22 cellular contexts compared by ENCODE assay signal in the genomic region with DNA sequence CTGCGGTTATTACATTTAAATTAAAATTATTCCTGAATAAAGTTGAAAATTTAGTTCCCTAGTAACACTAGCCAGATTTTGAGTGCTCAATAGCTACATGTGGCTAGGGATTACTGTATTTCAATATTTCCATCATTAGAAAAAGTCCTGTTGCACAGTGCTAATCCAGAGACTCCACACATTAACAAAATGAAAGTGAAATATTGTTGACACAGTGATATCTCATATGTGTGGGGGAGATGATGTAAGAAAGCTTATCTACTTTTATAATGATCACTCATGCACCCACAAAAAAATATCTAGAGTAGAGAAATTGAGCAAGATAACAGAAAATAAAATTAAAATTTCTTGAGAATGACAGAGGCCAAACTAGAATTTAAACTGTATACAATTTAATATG.
A peak's percentile ranks its signal among the peaks of the same experiment; 100 is the strongest.
DNase-seq lines count a peak whose midpoint lies in the region; ATAC-seq, FAIRE-seq and TF ChIP-seq lines count a peak whose summit lies in the region.
"Had no signal": no experiment of that assay in that cellular context is flagged by ENCODE, and none has a peak within 500 bp of the region (broad histone marks: within the 10 kb centered on the region; RNA-seq: fewer than 3 reads in every experiment).

No MANE protein-coding gene starts in this region.

- TF ChIP-seq POLR2A in GM12878 (IDR thresholded peaks at IDR 0.05; ENCODE audit: low read depth, low read length) = no peak

- POLR2A ChIA-PET in GM12878 (lab: Charles Lee) (interaction anchor here (1.4 kb wide), 2 partner anchors 8 to 32 kb away, joined by 3 to 4 read pairs; no protein-coding TSS in a partner anchor), OCI-LY7 (lab: Charles Lee) (no interaction called here)

- H3K4me2 ChIP-seq in DND-41 (ENCODE audit: insufficient read depth, low read length) = no peak overlapping the region
- H3K4me2 ChIP-seq in GM12878 (ENCODE audit: control insufficient read depth, insufficient read depth) = no peak overlapping the region
- no peak overlapping the region for H3K4me2 ChIP-seq in OCI-LY7 (ENCODE audit: low read length)
- H3K4me2 ChIP-seq: A549; BLaER1 treated with 17β-estradiol and CSF1 and Interleukin-3, amounts not matched to agents 10 nM and 100 nM had no signal

- H2AFZ ChIP-seq in DND-41 (ENCODE audit: low read depth, low read length) = no peak overlapping the region
- H2AFZ ChIP-seq in GM12878 (ENCODE audit: control insufficient read depth, low read depth, low read length) = no peak overlapping the region
- H2AFZ ChIP-seq in OCI-LY7 (ENCODE audit: low read length) = no peak overlapping the region

- 94% methylated on average over 1 of the region's 1 CpG for WGBS in GM12878 (ENCODE audit: insufficient coverage, insufficient replicate concordance, low lambda C conversion rate, missing lambda C conversion rate)

- H4K20me1 ChIP-seq in DND-41 (ENCODE audit: insufficient read depth, low read length) = no peaks in the 10 kb centered on the region
- no peaks in the 10 kb centered on the region for H4K20me1 ChIP-seq in GM12878 (ENCODE audit: control insufficient read depth, insufficient read depth)
- no peaks in the 10 kb centered on the region for H4K20me1 ChIP-seq in OCI-LY7 (ENCODE audit: insufficient read depth, low read length)
- H4K20me1 ChIP-seq: BLaER1 treated with 17β-estradiol and CSF1 and Interleukin-3, amounts not matched to agents 10 nM and 100 nM had no signal

- intact Hi-C loops in GM12878 (cut with micrococcal nuclease; ENCODE audit: unreplicated experiment) = no loop called here
- intact Hi-C loops in OCI-LY7 (cut with micrococcal nuclease; ENCODE audit: unreplicated experiment) = no loop called here

- H3K9me2 ChIP-seq in OCI-LY7 (ENCODE audit: insufficient read depth, low read length) = no peaks in the 10 kb centered on the region

- H3K9ac ChIP-seq in DND-41 (ENCODE audit: low read depth, low read length) (no peak overlapping the region), GM12878 (ENCODE audit: control insufficient read depth, insufficient read depth, low read length) (no peak overlapping the region)
- H3K9ac ChIP-seq: BLaER1 treated with 17β-estradiol and CSF1 and Interleukin-3, amounts not matched to agents 10 nM and 100 nM had no signal

- TF ChIP-seq EP300 in GM12878 (IDR thresholded peaks at IDR 0.05; ENCODE audit: borderline replicate concordance in 1 of 2, control insufficient read depth in 1 of 2, low read depth in 2 of 2, low read length in 2 of 2) = no peak

- RAD21 ChIA-PET in GM12878 (lab: Charles Lee; ENCODE audit: unreplicated experiment) = interaction anchor here (1.0 to 1.3 kb wide), 2 partner anchors 14 to 43 kb away, joined by 3 to 4 read pairs; no protein-coding TSS in a partner anchor

- in situ Hi-C loops in GM12878 (cut with MboI) = no loop called here

- H3K27ac ChIP-seq in DND-41 (ENCODE audit: low read length) (no peak overlapping the region), GM12878 (ENCODE audit: control insufficient read depth, insufficient read depth) (no peak overlapping the region), OCI-LY7 (ENCODE audit: low read depth, low read length, poor library complexity, severe bottlenecking) (no peak overlapping the region)
- H3K27ac ChIP-seq: 22Rv1; A549; BLaER1 treated with 17β-estradiol and CSF1 and Interleukin-3, amounts not matched to agents 10 nM and 100 nM; C4-2B had no signal

- DNase-seq in DND-41 (no peak), NCI-H226 (peak; percentile 23), OCI-M1 (lab: John Stamatoyannopoulos, UW) (peak; percentile 48), GM12878 (ENCODE audit: low read depth, low spot score) (no peak), glomerular visceral epithelial cell (ENCODE audit: extremely low spot score) (no peak), NCI-H526 treated with DMSO at 0.1 percent for 48 hours (lab: John Stamatoyannopoulos, UW) (no peak), NCI-H1092 (lab: John Stamatoyannopoulos, UW) (no peak), OCI-LY7 (ENCODE audit: low spot score) (no peak)
- DNase-seq: AML-193; Caco-2; Calu3; CD4-positive, alpha-beta T cell; CD8-positive, alpha-beta T cell; DMS79 treated with DMSO at 0.1 percent for 48 hours; EL; GDM1 had no signal

- BruUV-seq in GM12878 (replicated peaks; lab: Mats Ljungman, UMichigan) (no TSS peak), OCI-LY7 (replicated peaks; lab: Mats Ljungman, UMichigan) (no TSS peak)

- H3K36me3 ChIP-seq in DND-41 (ENCODE audit: insufficient read depth, low read length) (no peaks in the 10 kb centered on the region), GM12878 (ENCODE audit: control insufficient read depth in 2 of 2, insufficient read depth in 2 of 2, low read length in 1 of 2) (no peaks in the 10 kb centered on the region), OCI-LY7 (ENCODE audit: insufficient read depth, low read length) (no peaks in the 10 kb centered on the region)
- H3K36me3 ChIP-seq: BLaER1 treated with 17β-estradiol and CSF1 and Interleukin-3, amounts not matched to agents 10 nM and 100 nM had no signal

- TF ChIP-seq RAD21 in GM12878 (IDR thresholded peaks at IDR 0.05; ENCODE audit: insufficient read depth, low read depth, low read length) = no peak

- SMC1A ChIA-PET in GM12878 (lab: Charles Lee; ENCODE audit: uncharacterized antibody, unreplicated experiment) = interaction anchor here (0.8 to 2.1 kb wide), 10 partner anchors 9 to 181 kb away, joined by 3 to 11 read pairs (median 4); no protein-coding TSS in a partner anchor

- ATAC-seq in DND-41 (ENCODE audit: insufficient read depth, low read depth) (0 out of 3 replicates have a peak, but pooled peaks have one; percentile 37), GM12878 (peak; percentile 69)
- ATAC-seq: A549; CD8-positive, alpha-beta T cell had no signal

- FAIRE-seq in GM12878 (lab: Jason Lieb, UNC) = no peak
- FAIRE-seq: D721Med, GM12891 had no signal

- CTCF ChIA-PET in GM12878 (lab: Yijun Ruan, JAX) (interaction anchor here (0.7 to 1.1 kb wide), 4 partner anchors 23 to 1596 kb away, joined by 3 to 4 read pairs (median 3); no protein-coding TSS in a partner anchor), OCI-LY7 (lab: Charles Lee; ENCODE audit: unreplicated experiment) (no interaction called here)

- no peaks in the 10 kb centered on the region for H3K79me2 ChIP-seq in DND-41 (ENCODE audit: insufficient read depth, low read length)
- no peaks in the 10 kb centered on the region for H3K79me2 ChIP-seq in GM12878 (ENCODE audit: control insufficient read depth, insufficient read depth, low read length)
- H3K79me2 ChIP-seq in OCI-LY7 (ENCODE audit: insufficient read depth, low read depth, low read length) = no peaks in the 10 kb centered on the region

- H3K9me3 ChIP-seq in DND-41 (ENCODE audit: insufficient read depth, low read length, severe bottlenecking) = no peaks in the 10 kb centered on the region
- H3K9me3 ChIP-seq in GM12878 (replicated peaks; ENCODE audit: control insufficient read depth, insufficient read depth, low read length) = no peaks in the 10 kb centered on the region
- no peaks in the 10 kb centered on the region for H3K9me3 ChIP-seq in OCI-LY7 (ENCODE audit: low read length)
- H3K9me3 ChIP-seq: A549, Caco-2 had no signal

- no peak for TF ChIP-seq CTCF in DND-41 (IDR thresholded peaks at IDR 0.05; ENCODE audit: borderline replicate concordance, extremely low read depth, low read length, poor library complexity, severe bottlenecking)
- no peak for TF ChIP-seq CTCF in GM12878 (IDR thresholded peaks at IDR 0.05 in 2 of 3, conservative IDR thresholded peaks at IDR 0.05 in 1 of 3; ENCODE audit: control insufficient read depth in 2 of 3, extremely low read depth in 1 of 3, insufficient read depth in 1 of 3, low read depth in 3 of 3, low read length in 3 of 3)
- TF ChIP-seq CTCF in OCI-LY7 (conservative IDR thresholded peaks at IDR 0.05; ENCODE audit: low read length) = no peak

- H3K27me3 ChIP-seq in DND-41 (ENCODE audit: insufficient read depth, low read length, poor library complexity) = no peaks in the 10 kb centered on the region
- no peaks in the 10 kb centered on the region for H3K27me3 ChIP-seq in GM12878 (replicated peaks in 1 of 2; ENCODE audit: control insufficient read depth in 2 of 2, insufficient read depth in 2 of 2, low read length in 1 of 2)

- H3K4me3 ChIP-seq in DND-41 (ENCODE audit: low read depth in 1 of 2, low read length in 2 of 2) = no peak overlapping the region
- no peak overlapping the region for H3K4me3 ChIP-seq in GM12878
- no peak overlapping the region for H3K4me3 ChIP-seq in OCI-LY7 (ENCODE audit: low read depth, low read length, poor library complexity, severe bottlenecking)
- H3K4me3 ChIP-seq: A549; BLaER1 treated with 17β-estradiol and CSF1 and Interleukin-3, amounts not matched to agents 10 nM and 100 nM had no signal

- H3K4me1 ChIP-seq in DND-41 (ENCODE audit: insufficient read depth, low read length) = no peaks in the 10 kb centered on the region
- no peaks in the 10 kb centered on the region for H3K4me1 ChIP-seq in GM12878 (ENCODE audit: control insufficient read depth, insufficient read depth, low read length)
- no peaks in the 10 kb centered on the region for H3K4me1 ChIP-seq in OCI-LY7 (ENCODE audit: insufficient read depth, low read length, poor library complexity, severe bottlenecking)
- H3K4me1 ChIP-seq: A549; BLaER1 treated with 17β-estradiol and CSF1 and Interleukin-3, amounts not matched to agents 10 nM and 100 nM; Caco-2 had no signal

TF ChIP-seq in GM12878, 131 proteins besides CTCF, POLR2A, EP300 and RAD21 (continues in another document):
- TF ChIP-seq JUNB (IDR thresholded peaks at IDR 0.05) (no peak), GATAD2B (conservative IDR thresholded peaks at IDR 0.05; ENCODE audit: low read depth) (no peak), STAT3 (IDR thresholded peaks at IDR 0.05; ENCODE audit: low read depth, low read length) (no peak), RELA (IDR thresholded peaks at IDR 0.05; ENCODE audit: borderline replicate concordance, partially characterized antibody) (no peak), RB1 (IDR thresholded peaks at IDR 0.05; ENCODE audit: borderline replicate concordance) (no peak), ZNF207 (IDR thresholded peaks at IDR 0.05; ENCODE audit: borderline replicate concordance) (no peak)
- TF ChIP-seq, protein P1, sequence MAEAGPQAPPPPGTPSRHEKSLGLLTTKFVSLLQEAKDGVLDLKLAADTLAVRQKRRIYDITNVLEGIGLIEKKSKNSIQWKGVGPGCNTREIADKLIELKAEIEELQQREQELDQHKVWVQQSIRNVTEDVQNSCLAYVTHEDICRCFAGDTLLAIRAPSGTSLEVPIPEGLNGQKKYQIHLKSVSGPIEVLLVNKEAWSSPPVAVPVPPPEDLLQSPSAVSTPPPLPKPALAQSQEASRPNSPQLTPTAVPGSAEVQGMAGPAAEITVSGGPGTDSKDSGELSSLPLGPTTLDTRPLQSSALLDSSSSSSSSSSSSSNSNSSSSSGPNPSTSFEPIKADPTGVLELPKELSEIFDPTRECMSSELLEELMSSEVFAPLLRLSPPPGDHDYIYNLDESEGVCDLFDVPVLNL (IDR thresholded peaks at IDR 0.05; ENCODE audit: low read depth, low read length) = no peak

Comparison
In these comparisons a context has a peak if more than half of its experiments do, and no peak if none do; other contexts are left out.
1. DNase-seq: peak in NCI-H226 (single experiment) and OCI-M1 (single experiment); none in DND-41 (single experiment), GM12878 (single experiment), glomerular visceral epithelial cell (single experiment), NCI-H526 treated with DMSO at 0.1 percent for 48 hours (single experiment), NCI-H1092 (single experiment) and OCI-LY7 (single experiment).